26 cellular contexts compared by ENCODE assay signal in genomic region chr16:75459691-75460090, GRCh38. TPM values are rescaled to one million over a fixed set of nuclear protein-coding genes. Genes with fewer than 3 reads are reported as not detected.
DNase-seq lines count a peak whose midpoint lies in the region; ATAC-seq and TF ChIP-seq lines count a peak whose summit lies in the region.
"Had no signal": no experiment of that assay in that cellular context is flagged by ENCODE, and none has a peak within 500 bp of the region (broad histone marks: within the 10 kb centered on the region; RNA-seq: fewer than 3 reads in every experiment).

No MANE protein-coding gene starts in this region.

- TF ChIP-seq CTCF in CD8-positive, alpha-beta T cell (IDR thresholded peaks at IDR 0.05), result no peak
- TF ChIP-seq CTCF in brain (conservative IDR thresholded peaks at IDR 0.05), result no peak

- no peak overlapping the region for H3K9ac ChIP-seq in BLaER1 treated with 17β-estradiol and CSF1 and Interleukin-3, amounts not matched to agents 10 nM and 100 nM

- peaks cover 14 to 71% (median 61%) of the 10 kb centered on the region in 10 experiments for H3K4me1 ChIP-seq in BLaER1 treated with 17β-estradiol and CSF1 and Interleukin-3, amounts not matched to agents 10 nM and 100 nM
- peaks cover 26% of the 10 kb centered on the region for H3K4me1 ChIP-seq in CD8-positive, alpha-beta T cell (ENCODE audit: insufficient read depth, low read length)

- H3K27me3 ChIP-seq in BLaER1 treated with 17β-estradiol and CSF1 and Interleukin-3, amounts not matched to agents 10 nM and 100 nM, result no peaks in the 10 kb centered on the region
- H3K27me3 ChIP-seq in CD8-positive, alpha-beta T cell (ENCODE audit: insufficient read depth, low read length), result no peaks in the 10 kb centered on the region
- H3K27me3 ChIP-seq: body of pancreas, foreskin keratinocyte, pancreas, right atrium auricular region, thyroid gland had no signal

- no peaks in the 10 kb centered on the region for H3K9me3 Mint-ChIP-seq in CD8-positive, alpha-beta T cell
- H3K9me3 Mint-ChIP-seq in brain, result peaks cover 0 to under 1% (median 0%) of the 10 kb centered on the region in 5 experiments
- H3K9me3 Mint-ChIP-seq in naive thymus-derived CD8-positive, alpha-beta T cell, result no peaks in the 10 kb centered on the region
- H3K9me3 Mint-ChIP-seq: activated T-helper 1 cell treated with anti-CD3 and anti-CD28 coated beads, Interleukin-12 subunit alpha, Interleukin-12 subunit beta, Interleukin-2, Interleukin-4 antibody, amounts not matched to agents 30 ng/mL and 10 ng/mL and 1 ng/mL, durations not matched to agents 14 hours and 24 hours and 36 hours had no signal

- no peak overlapping the region for H3K27ac ChIP-seq in BLaER1 treated with 17β-estradiol and CSF1 and Interleukin-3, amounts not matched to agents 10 nM and 100 nM
- H3K27ac ChIP-seq in CD8-positive, alpha-beta T cell (ENCODE audit: low read depth, low read length), result no peak overlapping the region
- H3K27ac ChIP-seq: body of pancreas, foreskin keratinocyte, pancreas, right atrium auricular region, thyroid gland had no signal

- no peak overlapping the region for H3K4me3 ChIP-seq in BLaER1 treated with 17β-estradiol and CSF1 and Interleukin-3, amounts not matched to agents 10 nM and 100 nM
- no peak overlapping the region for H3K4me3 ChIP-seq in CD8-positive, alpha-beta T cell (ENCODE audit: low read depth, low read length)
- H3K4me3 ChIP-seq: body of pancreas, pancreas, right atrium auricular region, thyroid gland had no signal

- no peak for DNase-seq in CD8-positive, alpha-beta T cell
- no peak for DNase-seq in naive thymus-derived CD8-positive, alpha-beta T cell
- no peak for DNase-seq in GDM1 (lab: John Stamatoyannopoulos, UW)
- DNase-seq: body of pancreas; DMS153; effector CD4-positive, alpha-beta T cell; foreskin keratinocyte; KG1; left cardiac atrium; mammary epithelial cell; NCI-H1436 treated with DMSO at 0.1 percent for 48 hours; NCI-H510A treated with DMSO at 0.1 percent for 48 hours; pancreas; SIG-M5; stimulated activated CD4-positive, alpha-beta T cell treated with anti-CD3 and anti-CD28 coated beads, Interleukin-4, amount 100 ng/mL, for 24 hours; stimulated activated naive CD4-positive, alpha-beta T cell treated with Interleukin-2 at 50 U/mL for 16 hours; thyroid gland had no signal

- peak overlapping the region in 7 of 11 experiments; percentile 18 to 43 (median 41); a peak in 10 of 22 replicates for H3K4me2 ChIP-seq in BLaER1 treated with 17β-estradiol and CSF1 and Interleukin-3, amounts not matched to agents 10 nM and 100 nM

- H3K36me3 Mint-ChIP-seq in CD8-positive, alpha-beta T cell, result peaks cover 17% of the 10 kb centered on the region
- H3K36me3 Mint-ChIP-seq in brain, result peaks cover 9% of the 10 kb centered on the region
- peaks cover 0 to 9% (median 0%) of the 10 kb centered on the region in 3 donors for H3K36me3 Mint-ChIP-seq in naive thymus-derived CD8-positive, alpha-beta T cell

- intact Hi-C loops in CD8-positive, alpha-beta T cell (cut with DNase I, micrococcal nuclease), result loop anchor here in 1 of 2 experiments (5.0 kb wide), 1 partner anchor 37 kb away; no protein-coding TSS in a partner anchor

- CTCF ChIA-PET in CD8-positive, alpha-beta T cell (lab: Charles Lee), result no interaction called here

- peaks cover 6 to 33% (median 24%) of the 10 kb centered on the region in 11 experiments; a peak in 13 of 22 replicates for H3K36me3 ChIP-seq in BLaER1 treated with 17β-estradiol and CSF1 and Interleukin-3, amounts not matched to agents 10 nM and 100 nM
- H3K36me3 ChIP-seq in CD8-positive, alpha-beta T cell (ENCODE audit: insufficient read depth, low read length), result no peaks in the 10 kb centered on the region
- H3K36me3 ChIP-seq: pancreas, right atrium auricular region, thyroid gland had no signal

- ATAC-seq in CD8-positive, alpha-beta T cell, result no peak
- ATAC-seq in naive thymus-derived CD8-positive, alpha-beta T cell, result no peak
- ATAC-seq in GM21360 (IDR thresholded peaks at IDR 0.05; ENCODE audit: unreplicated experiment) (no peak), HG02610 (IDR thresholded peaks at IDR 0.05; ENCODE audit: unreplicated experiment) (no peak), HG03097 (IDR thresholded peaks at IDR 0.05; ENCODE audit: low FRiP score, unreplicated experiment) (no peak)
- ATAC-seq: body of pancreas, foreskin keratinocyte, left cardiac atrium, Panc1, pancreas had no signal

- no peaks in the 10 kb centered on the region for H3K9me3 ChIP-seq in BLaER1 treated with 17β-estradiol and CSF1 and Interleukin-3, amounts not matched to agents 10 nM and 100 nM (replicated peaks in 1 of 11)
- H3K9me3 ChIP-seq in CD8-positive, alpha-beta T cell (ENCODE audit: low read length), result no peaks in the 10 kb centered on the region
- H3K9me3 ChIP-seq: body of pancreas, pancreas, right atrium auricular region, thyroid gland had no signal

- POLR2A ChIA-PET in CD8-positive, alpha-beta T cell (lab: Charles Lee), result no interaction called here
- POLR2A ChIA-PET in naive thymus-derived CD8-positive, alpha-beta T cell (lab: Charles Lee), result no interaction called here

- H3K4me1 Mint-ChIP-seq in CD8-positive, alpha-beta T cell (ENCODE audit: low read depth), result peaks cover 76% of the 10 kb centered on the region
- H3K4me1 Mint-ChIP-seq in brain, result peaks cover 92% of the 10 kb centered on the region
- H3K4me1 Mint-ChIP-seq in naive thymus-derived CD8-positive, alpha-beta T cell, result peaks cover 40 to 85% (median 83%) of the 10 kb centered on the region in 4 donors

- peak overlapping the region; percentile 82 for H3K27ac Mint-ChIP-seq in CD8-positive, alpha-beta T cell
- peak overlapping the region; percentile 65 to 94 (median 86) for H3K27ac Mint-ChIP-seq in brain
- peak overlapping the region in 7 of 10 donors; percentile 14 to 73 (median 44) for H3K27ac Mint-ChIP-seq in naive thymus-derived CD8-positive, alpha-beta T cell
- H3K27ac Mint-ChIP-seq: activated T-helper 1 cell treated with anti-CD3 and anti-CD28 coated beads, Interleukin-12 subunit alpha, Interleukin-12 subunit beta, Interleukin-2, Interleukin-4 antibody, amounts not matched to agents 30 ng/mL and 10 ng/mL and 1 ng/mL, durations not matched to agents 14 hours and 24 hours and 36 hours had no signal

- no peaks in the 10 kb centered on the region for H3K27me3 Mint-ChIP-seq in CD8-positive, alpha-beta T cell (ENCODE audit: low read depth)
- H3K27me3 Mint-ChIP-seq in brain, result peaks cover 3% of the 10 kb centered on the region
- H3K27me3 Mint-ChIP-seq in naive thymus-derived CD8-positive, alpha-beta T cell, result no peaks in the 10 kb centered on the region

- no peak overlapping the region for H3K4me3 Mint-ChIP-seq in CD8-positive, alpha-beta T cell
- H3K4me3 Mint-ChIP-seq in brain, result peak overlapping the region; percentile 23 to 76 (median 61)
- peak overlapping the region in 4 of 10 donors; percentile 3 to 50 (median 38) for H3K4me3 Mint-ChIP-seq in naive thymus-derived CD8-positive, alpha-beta T cell
- H3K4me3 Mint-ChIP-seq: activated T-helper 1 cell treated with anti-CD3 and anti-CD28 coated beads, Interleukin-12 subunit alpha, Interleukin-12 subunit beta, Interleukin-2, Interleukin-4 antibody, amounts not matched to agents 30 ng/mL and 10 ng/mL and 1 ng/mL, durations not matched to agents 14 hours and 24 hours and 36 hours had no signal

- peaks cover 77 to 95% (median 92%) of the 10 kb centered on the region in 11 experiments; a peak in 21 of 22 replicates for H4K20me1 ChIP-seq in BLaER1 treated with 17β-estradiol and CSF1 and Interleukin-3, amounts not matched to agents 10 nM and 100 nM

RNA-seq across cellular contexts. Expression of gene TMEM170A, which starts 4.8 kb away (rescaled TPM):
- total RNA-seq in CD8-positive, alpha-beta T cell, result 10 to 100 TPM; 36.9 to 37.5 TPM
- polyA plus RNA-seq in brain (ENCODE audit: insufficient read depth, low read depth, low replicate concordance), result 11.5 TPM
- 10 to 100 TPM; 42.3 to 53.2 TPM for total RNA-seq in naive thymus-derived CD8-positive, alpha-beta T cell
- polyA plus RNA-seq in naive thymus-derived CD8-positive, alpha-beta T cell, result 10 to 100 TPM; 32.8 to 45.1 (median 33.8) TPM

RNA-seq across cellular contexts. Expression of gene CFDP1, which starts 26.4 kb away (rescaled TPM):
- total RNA-seq in CD8-positive, alpha-beta T cell, result 10 to 100 TPM; 18.6 to 20.3 TPM
- 139 TPM for polyA plus RNA-seq in brain (ENCODE audit: insufficient read depth, low read depth, low replicate concordance)
- total RNA-seq in naive thymus-derived CD8-positive, alpha-beta T cell, result 10 to 100 TPM; 34.9 to 39.0 TPM
- 10 to 100 TPM; 34.3 to 36.8 (median 34.5) TPM for polyA plus RNA-seq in naive thymus-derived CD8-positive, alpha-beta T cell

RNA-seq across cellular contexts. Expression of gene CHST6, which starts 35.5 kb away (rescaled TPM):
- total RNA-seq in CD8-positive, alpha-beta T cell, result not detected
- polyA plus RNA-seq in brain (ENCODE audit: insufficient read depth, low read depth, low replicate concordance), result 6.1 TPM
- total RNA-seq in naive thymus-derived CD8-positive, alpha-beta T cell, result not detected
- not detected for polyA plus RNA-seq in naive thymus-derived CD8-positive, alpha-beta T cell
- total RNA-seq: activated T-helper 1 cell treated with anti-CD3 and anti-CD28 coated beads, Interleukin-12 subunit alpha, Interleukin-12 subunit beta, Interleukin-2, Interleukin-4 antibody, amounts not matched to agents 30 ng/mL and 10 ng/mL and 1 ng/mL, durations not matched to agents 14 hours and 24 hours and 36 hours; HT1080 had no signal
